Comparison of ENCODE assay signal across 11 cellular contexts in the genomic region with DNA sequence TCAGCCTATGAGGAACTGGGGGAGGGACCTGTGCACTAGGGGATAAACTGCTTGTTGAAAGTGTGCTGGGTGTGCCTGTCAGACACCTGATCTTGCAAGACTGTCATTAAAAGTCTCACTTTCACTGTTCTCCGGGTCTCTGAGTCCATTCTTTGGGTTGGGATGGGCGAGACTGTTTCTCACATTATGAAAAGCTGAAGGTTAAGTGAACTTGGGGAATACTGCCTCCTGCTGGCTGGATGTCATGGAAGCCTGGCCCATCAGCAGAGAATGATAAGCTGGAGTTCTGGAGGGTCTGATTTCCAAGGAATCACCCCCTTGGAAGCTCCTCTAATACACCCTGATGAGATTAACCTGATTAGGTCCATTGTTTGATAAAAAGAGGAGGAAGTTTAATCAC. TPM values are rescaled to one million over a fixed set of nuclear protein-coding genes. Genes with fewer than 3 reads are reported as not detected.
A peak's percentile ranks its signal among the peaks of the same experiment; 100 is the strongest.
DNase-seq lines count a peak whose midpoint lies in the region; ATAC-seq and TF ChIP-seq lines count a peak whose summit lies in the region.
"Had no signal": no experiment of that assay in that cellular context is flagged by ENCODE, and none has a peak within 500 bp of the region (broad histone marks: within the 10 kb centered on the region; RNA-seq: fewer than 3 reads in every experiment).

No MANE protein-coding gene starts in this region.

- H3K36me3 ChIP-seq in WERI-Rb-1: no peaks in the 10 kb centered on the region
- no peaks in the 10 kb centered on the region for H3K36me3 ChIP-seq in neural progenitor cell
- H3K36me3 ChIP-seq: BLaER1 had no signal

- peaks cover 16% of the 10 kb centered on the region for H3K27me3 Mint-ChIP-seq in neural progenitor cell (ENCODE audit: insufficient read depth, low read depth)

- peaks cover 4% of the 10 kb centered on the region for H3F3A ChIP-seq in neural progenitor cell (ENCODE audit: low read depth)

- H3K4me1 ChIP-seq in neural progenitor cell: no peaks in the 10 kb centered on the region

- H2AFZ ChIP-seq in neural progenitor cell (replicated peaks): no peak overlapping the region

- H3K9me3 ChIP-seq in WERI-Rb-1 (ENCODE audit: severe bottlenecking) (no peaks in the 10 kb centered on the region), neural progenitor cell (ENCODE audit: low read depth) (no peaks in the 10 kb centered on the region)
- H3K9me3 ChIP-seq: BLaER1 had no signal

- H3K27me3 ChIP-seq in WERI-Rb-1 (ENCODE audit: insufficient read depth, low read depth, severe bottlenecking) (peaks cover under 1% of the 10 kb centered on the region), neural progenitor cell (peaks cover 100% of the 10 kb centered on the region)
- H3K27me3 ChIP-seq: BLaER1 had no signal

- no peak overlapping the region for H3K27ac ChIP-seq in WERI-Rb-1
- H3K27ac ChIP-seq in neural progenitor cell: no peak overlapping the region
- H3K27ac ChIP-seq: BLaER1 had no signal

- H3K9ac ChIP-seq in neural progenitor cell: no peak overlapping the region
- H3K9ac ChIP-seq: BLaER1 had no signal

- H3K79me2 ChIP-seq in neural progenitor cell (ENCODE audit: low read depth): no peaks in the 10 kb centered on the region

- TF ChIP-seq CTCF in WERI-Rb-1 (IDR thresholded peaks at IDR 0.05; ENCODE audit: low read depth, low read length): peak; percentile 50
- TF ChIP-seq CTCF in choroid plexus epithelial cell (conservative IDR thresholded peaks at IDR 0.05; ENCODE audit: low read depth, low read length): peak; percentile 70
- peak; percentile 64 for TF ChIP-seq CTCF in neural progenitor cell (IDR thresholded peaks at IDR 0.05)

- H3K4me3 ChIP-seq in WERI-Rb-1 (ENCODE audit: low read depth, low read length) (no peak overlapping the region), choroid plexus epithelial cell (ENCODE audit: low read depth, low read length) (no peak overlapping the region), neural progenitor cell (no peak overlapping the region)
- H3K4me3 ChIP-seq: BLaER1 had no signal

- H4K20me1 ChIP-seq in neural progenitor cell (ENCODE audit: low read depth): no peaks in the 10 kb centered on the region
- H4K20me1 ChIP-seq: BLaER1 had no signal

- ATAC-seq in HG03354 (IDR thresholded peaks at IDR 0.05; ENCODE audit: poor library complexity, severe bottlenecking, unreplicated experiment): no peak

- H3K4me1 Mint-ChIP-seq in neural progenitor cell: peaks cover 6% of the 10 kb centered on the region

- H3K9me3 Mint-ChIP-seq in neural progenitor cell: no peaks in the 10 kb centered on the region

- H3K4me3 Mint-ChIP-seq in neural progenitor cell: no peak overlapping the region
- H3K4me3 Mint-ChIP-seq: activated naive CD8-positive, alpha-beta T cell had no signal

- H3K36me3 Mint-ChIP-seq in neural progenitor cell: no peaks in the 10 kb centered on the region
- H3K36me3 Mint-ChIP-seq: activated naive CD8-positive, alpha-beta T cell had no signal

- DNase-seq in NCI-H2107 treated with DMSO at 0.1 percent for 48 hours (lab: John Stamatoyannopoulos, UW; ENCODE audit: unreplicated experiment): peak; percentile 3
- DNase-seq in NCI-H2107 (lab: John Stamatoyannopoulos, UW): no peak
- no peak for DNase-seq in WERI-Rb-1
- DNase-seq in choroid plexus epithelial cell (ENCODE audit: low read depth): peak; percentile 42
- peak; percentile 61 for DNase-seq in neural progenitor cell (ENCODE audit: low spot score)
- no peak for DNase-seq in superior temporal gyrus (ENCODE audit: extremely low spot score)
- DNase-seq in dedifferentiated amniotic fluid mesenchymal stem cell (ENCODE audit: extremely low spot score): no peak

- no peak overlapping the region for H3K4me2 ChIP-seq in neural progenitor cell
- H3K4me2 ChIP-seq: BLaER1 had no signal

- H3K27ac Mint-ChIP-seq in neural progenitor cell: no peak overlapping the region
- H3K27ac Mint-ChIP-seq: activated naive CD8-positive, alpha-beta T cell had no signal

RNA-seq across cellular contexts. Expression of a gene that starts 9.0 kb away (rescaled TPM):
- not detected in 2 replicates for total RNA-seq in neural progenitor cell (ENCODE audit: low replicate concordance)
- total RNA-seq: subcutaneous adipose tissue had no signal

Comparison
In these comparisons a context has a peak if more than half of its experiments do, and no peak if none do; other contexts are left out.
1. DNase-seq: peak in NCI-H2107 treated with DMSO at 0.1 percent for 48 hours (single experiment), choroid plexus epithelial cell (single experiment) and neural progenitor cell (single experiment); none in NCI-H2107 (single experiment), WERI-Rb-1 (single experiment), superior temporal gyrus (single experiment) and dedifferentiated amniotic fluid mesenchymal stem cell (single experiment).
2. Peak in every context shown above with its lines, with median percentiles within 50 percentile points of each other: CTCF ChIP-seq.